Comparison of ENCODE assay signal across 9 cellular contexts in genomic region chr7:19677201-19677600, GRCh38. TPM values are rescaled to one million over a fixed set of nuclear protein-coding genes. Genes with fewer than 3 reads are reported as not detected.
DNase-seq lines count a peak whose midpoint lies in the region; ATAC-seq and TF ChIP-seq lines count a peak whose summit lies in the region.
"Had no signal": no experiment of that assay in that cellular context is flagged by ENCODE, and none has a peak within 500 bp of the region (broad histone marks: within the 10 kb centered on the region; RNA-seq: fewer than 3 reads in every experiment).

No MANE protein-coding gene starts in this region.

- CTCF ChIA-PET in SK-N-SH (lab: Yijun Ruan, JAX): interaction anchor here (0.9 kb wide), 1 partner anchor 11 kb away, joined by 3 read pairs; no protein-coding TSS in a partner anchor

- H3F3A ChIP-seq in SK-N-SH (replicated peaks; ENCODE audit: insufficient read depth): no peaks in the 10 kb centered on the region

- H3K9me3 ChIP-seq in MG63 (no peaks in the 10 kb centered on the region), SK-N-SH (no peaks in the 10 kb centered on the region)
- H3K9me3 ChIP-seq: pancreas had no signal

- ATAC-seq in GM19351 (IDR thresholded peaks at IDR 0.05; ENCODE audit: unreplicated experiment) (peak; percentile 91), HG03039 (IDR thresholded peaks at IDR 0.05; ENCODE audit: unreplicated experiment) (peak; percentile 82)
- ATAC-seq in stimulated activated effector memory CD8-positive, alpha-beta T cell treated with anti-CD3 and anti-CD28 coated beads, Interleukin-12 subunit alpha, Interleukin-12 subunit beta, amount 100 ng/mL, for 72 hours: peak; percentile 48
- ATAC-seq: pancreas had no signal

- no peak for TF ChIP-seq CTCF in SK-N-SH (IDR thresholded peaks at IDR 0.05)

- H3K9ac ChIP-seq in SK-N-SH: no peak overlapping the region

- peaks cover under 1% of the 10 kb centered on the region for H3K9me3 Mint-ChIP-seq in stimulated activated effector memory CD8-positive, alpha-beta T cell treated with anti-CD3 and anti-CD28 coated beads, Interleukin-12 subunit alpha, Interleukin-12 subunit beta, amount 100 ng/mL, for 72 hours

- POLR2A ChIA-PET in SK-N-SH (lab: Yijun Ruan, JAX): no interaction called here

- H4K20me1 ChIP-seq in SK-N-SH (ENCODE audit: insufficient read depth): no peaks in the 10 kb centered on the region

- no peaks in the 10 kb centered on the region for H3K27me3 ChIP-seq in MG63
- H3K27me3 ChIP-seq in SK-N-SH (ENCODE audit: insufficient read depth): no peaks in the 10 kb centered on the region; the same call in 1 of the 2 replicates
- H3K27me3 ChIP-seq: pancreas had no signal

- no peak overlapping the region for H2AFZ ChIP-seq in SK-N-SH (ENCODE audit: low read depth)

- H3K4me2 ChIP-seq in SK-N-SH: no peak overlapping the region

- WGBS in SK-N-SH (ENCODE audit: low lambda C conversion rate): 11% methylated on average over 3 of the region's 3 CpGs

- no peaks in the 10 kb centered on the region for H3K36me3 Mint-ChIP-seq in stimulated activated effector memory CD8-positive, alpha-beta T cell treated with anti-CD3 and anti-CD28 coated beads, Interleukin-12 subunit alpha, Interleukin-12 subunit beta, amount 100 ng/mL, for 72 hours

- H3K27ac Mint-ChIP-seq in stimulated activated effector memory CD8-positive, alpha-beta T cell treated with anti-CD3 and anti-CD28 coated beads, Interleukin-12 subunit alpha, Interleukin-12 subunit beta, amount 100 ng/mL, for 72 hours: no peak overlapping the region

- H3K4me3 ChIP-seq in MG63 (no peak overlapping the region), SK-N-SH (ENCODE audit: low read depth in 2 of 2, low read length in 1 of 2) (no peak overlapping the region)
- H3K4me3 ChIP-seq: pancreas had no signal

- no peak for TF ChIP-seq EP300 in SK-N-SH (IDR thresholded peaks at IDR 0.05; ENCODE audit: borderline replicate concordance in 1 of 2, low read depth in 1 of 2, low read length in 1 of 2)

- H3K36me3 ChIP-seq in MG63 (no peaks in the 10 kb centered on the region), SK-N-SH (replicated peaks in 1 of 2; ENCODE audit: control insufficient read depth in 1 of 2, insufficient read depth in 2 of 2, low read length in 1 of 2) (no peaks in the 10 kb centered on the region)
- H3K36me3 ChIP-seq: pancreas had no signal

- DNase-seq in NOMO-1 (lab: John Stamatoyannopoulos, UW; ENCODE audit: unreplicated experiment in 2 of 2) (peak; percentile 56 to 92), NCI-H69 (lab: John Stamatoyannopoulos, UW) (no peak), MG63 (no peak), medulla oblongata (ENCODE audit: extremely low spot score) (no peak), SK-N-SH (no peak)
- no peak for DNase-seq in stimulated activated effector memory CD8-positive, alpha-beta T cell treated with anti-CD3 and anti-CD28 coated beads, Interleukin-12 subunit alpha, Interleukin-12 subunit beta, amount 100 ng/mL, for 72 hours (ENCODE audit: low spot score in 2 of 2)
- DNase-seq: pancreas had no signal

- H3K9me2 ChIP-seq in SK-N-SH: no peaks in the 10 kb centered on the region

- H3K4me3 Mint-ChIP-seq in stimulated activated effector memory CD8-positive, alpha-beta T cell treated with anti-CD3 and anti-CD28 coated beads, Interleukin-12 subunit alpha, Interleukin-12 subunit beta, amount 100 ng/mL, for 72 hours: no peak overlapping the region

- H3K4me1 Mint-ChIP-seq in stimulated activated effector memory CD8-positive, alpha-beta T cell treated with anti-CD3 and anti-CD28 coated beads, Interleukin-12 subunit alpha, Interleukin-12 subunit beta, amount 100 ng/mL, for 72 hours: peaks cover 4% of the 10 kb centered on the region

- no peak for TF ChIP-seq RAD21 in SK-N-SH (IDR thresholded peaks at IDR 0.05; ENCODE audit: low read length)

- no peak overlapping the region for H3K27ac ChIP-seq in SK-N-SH (ENCODE audit: low read depth in 2 of 2, low read length in 1 of 2)
- H3K27ac ChIP-seq: pancreas had no signal

- no peaks in the 10 kb centered on the region for H3K4me1 ChIP-seq in SK-N-SH (ENCODE audit: control insufficient read depth in 1 of 2, insufficient read depth in 2 of 2, low read depth in 1 of 2, low read length in 1 of 2)
- H3K4me1 ChIP-seq: pancreas had no signal

- H3K79me2 ChIP-seq in SK-N-SH (ENCODE audit: insufficient read depth): no peaks in the 10 kb centered on the region

TF ChIP-seq in SK-N-SH, 30 proteins besides CTCF, POLR2A, EP300 and RAD21:
- no peak for TF ChIP-seq TAF1 (IDR thresholded peaks at IDR 0.05; ENCODE audit: borderline replicate concordance, low read depth, low read length)
- TF ChIP-seq EZH2phosphoT487 (IDR thresholded peaks at IDR 0.05; ENCODE audit: borderline replicate concordance, low read depth): no peak
- no peak for TF ChIP-seq RFX5 (IDR thresholded peaks at IDR 0.05; ENCODE audit: low read length)
- no peak for TF ChIP-seq USF2 (IDR thresholded peaks at IDR 0.05; ENCODE audit: borderline replicate concordance, low read depth, low read length)
- no peak for TF ChIP-seq MEF2A (IDR thresholded peaks at IDR 0.05; ENCODE audit: borderline replicate concordance, low read depth)
- no peak for TF ChIP-seq TEAD4 (IDR thresholded peaks at IDR 0.05; ENCODE audit: borderline replicate concordance, insufficient read depth)
- TF ChIP-seq ZBTB33 (IDR thresholded peaks at IDR 0.05; ENCODE audit: borderline replicate concordance, low read depth): no peak
- no peak for TF ChIP-seq FOXM1 (IDR thresholded peaks at IDR 0.05; ENCODE audit: low read depth)
- no peak for TF ChIP-seq ELF1 (IDR thresholded peaks at IDR 0.05)
- no peak for TF ChIP-seq RCOR1 (IDR thresholded peaks at IDR 0.05; ENCODE audit: low read length)
- no peak for TF ChIP-seq YY1 (IDR thresholded peaks at IDR 0.05; ENCODE audit: low read depth)
- no peak for TF ChIP-seq MAX (IDR thresholded peaks at IDR 0.05; ENCODE audit: low read depth)
- no peak for TF ChIP-seq NRF1 (IDR thresholded peaks at IDR 0.05; ENCODE audit: low read depth, low read length)
- no peak for TF ChIP-seq CHD2 (IDR thresholded peaks at IDR 0.05; ENCODE audit: low read length, partially characterized antibody)
- no peak for TF ChIP-seq NFIC (IDR thresholded peaks at IDR 0.05; ENCODE audit: borderline replicate concordance)
- no peak for TF ChIP-seq USF1 (IDR thresholded peaks at IDR 0.05; ENCODE audit: borderline replicate concordance, low read depth)
TF ChIP-seq in SK-N-SH: peak in this region for 0.

RNA-seq across cellular contexts. Expression of gene POLR1F, which starts 31.6 kb away (rescaled TPM):
- 18.2 and 20.4 TPM in 2 replicates for total RNA-seq in MG63 (2014; rRNA removed; shearing (Covaris generic); ENCODE audit: low replicate concordance)
- polyA plus RNA-seq in SK-N-SH (2012; rRNA removed): 5.1 and 8.1 TPM in 2 replicates
- 8.4 and 13.0 TPM in 2 replicates for polyA plus RNA-seq in SK-N-SH (2012; cell fraction: cytosol; rRNA removed)
- polyA plus RNA-seq in SK-N-SH (2012; cell fraction: nucleus; rRNA removed): 4.3 and 11.7 TPM in 2 replicates

Comparison
In these comparisons a context has a peak if more than half of its experiments do, and no peak if none do; other contexts are left out.
1. DNase-seq: peak in NOMO-1 (2 of 2); none in stimulated activated effector memory CD8-positive, alpha-beta T cell treated with anti-CD3 and anti-CD28 coated beads, Interleukin-12 subunit alpha, Interleukin-12 subunit beta, amount 100 ng/mL, for 72 hours (0 of 2), NCI-H69 (single experiment), MG63 (single experiment), medulla oblongata (single experiment) and SK-N-SH (single experiment).
2. Peak in every context shown above with its lines, with median percentiles within 50 percentile points of each other: ATAC-seq.